9 cellular contexts compared by ENCODE assay signal in the genomic region with DNA sequence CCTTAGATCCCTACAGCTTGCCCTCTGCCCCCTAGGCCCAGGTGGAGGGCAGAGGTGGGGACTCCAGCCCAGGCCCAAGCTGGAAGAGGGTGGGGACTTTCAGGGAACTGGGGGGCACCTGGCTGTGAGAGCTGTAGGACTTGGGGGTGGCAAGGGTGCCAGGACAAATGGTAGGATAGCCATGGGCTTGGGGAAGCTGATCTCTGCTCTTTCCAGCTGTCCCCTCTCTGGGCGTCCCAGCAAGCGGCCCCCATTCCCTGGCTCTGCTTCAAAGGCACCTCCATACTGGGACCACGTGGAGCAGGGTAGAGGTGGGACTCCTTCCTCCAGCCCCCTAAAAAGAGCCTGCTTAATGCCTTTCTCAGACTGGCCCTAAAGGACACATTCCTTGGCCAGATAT. TPM values are rescaled to one million over a fixed set of nuclear protein-coding genes. Genes with fewer than 3 reads are reported as not detected.
DNase-seq lines count a peak whose midpoint lies in the region; ATAC-seq, FAIRE-seq and TF ChIP-seq lines count a peak whose summit lies in the region.
"Had no signal": no experiment of that assay in that cellular context is flagged by ENCODE, and none has a peak within 500 bp of the region (broad histone marks: within the 10 kb centered on the region; RNA-seq: fewer than 3 reads in every experiment).

No MANE protein-coding gene starts in this region.

- FAIRE-seq in kidney (lab: Jason Lieb, UNC) = no peak
- no peak for FAIRE-seq in D721Med (lab: Jason Lieb, UNC)

- intact Hi-C loops in activated B cell treated with CpG ODN at 0.5 μM for 24 hours (cut with micrococcal nuclease) (loop anchor here (10.0 kb wide), 1 partner anchor 169 kb away; the partner anchor contains the start of gene HNRNPH1), kidney (cut with DNase I) (no loop called here)

- H3K27ac ChIP-seq in kidney (ENCODE audit: low read depth in 2 of 2, low read length in 2 of 2) = peak overlapping the region in 1 of 2 donors; percentile 75
- H3K27ac ChIP-seq in skin epidermis = peak overlapping the region in 20 of 21 experiments; percentile 2 to 91 (median 70)

- H3K4me1 ChIP-seq in kidney (ENCODE audit: control insufficient read depth in 1 of 2, insufficient read depth in 1 of 2, low read depth in 1 of 2, low read length in 2 of 2) = peaks cover 6 to 33% of the 10 kb centered on the region in 2 donors

- H3K27me3 Mint-ChIP-seq in activated B cell treated with CpG ODN at 0.5 μM for 24 hours = no peaks in the 10 kb centered on the region

- ATAC-seq in activated B cell treated with CpG ODN at 0.5 μM for 24 hours (ENCODE audit: low read depth) = no peak

- H3K36me3 Mint-ChIP-seq in activated B cell treated with CpG ODN at 0.5 μM for 24 hours (ENCODE audit: low read depth) = peaks cover 15% of the 10 kb centered on the region

- H3K4me3 ChIP-seq in kidney (ENCODE audit: low read length in 2 of 2) (peak overlapping the region; percentile 36 to 54), skin epidermis (peak overlapping the region in 4 of 7 experiments; percentile 1 to 18 (median 8))

- peaks cover 4 to 18% of the 10 kb centered on the region in 2 donors for H3K36me3 ChIP-seq in kidney (ENCODE audit: control insufficient read depth in 1 of 2, insufficient read depth in 2 of 2, low read length in 2 of 2)

- POLR2A ChIA-PET in activated B cell treated with CpG ODN at 0.5 μM for 24 hours (lab: Charles Lee) = interaction anchor here (0.5 to 3.3 kb wide), 7 partner anchors 25 to 171 kb away, joined by 3 to 14 read pairs (median 3); partner anchors contain the start of genes CANX, HNRNPH1, MAML1 and SQSTM1

- no peaks in the 10 kb centered on the region for H3K9me3 Mint-ChIP-seq in activated B cell treated with CpG ODN at 0.5 μM for 24 hours

- no peaks in the 10 kb centered on the region for H3K9me3 ChIP-seq in kidney (ENCODE audit: control insufficient read depth in 1 of 2, low read length in 2 of 2)

- H3K27ac Mint-ChIP-seq in activated B cell treated with CpG ODN at 0.5 μM for 24 hours = no peak overlapping the region

- peak overlapping the region in 1 of 2 donors; percentile 10 for H3K9ac ChIP-seq in kidney (ENCODE audit: low read length in 2 of 2)

- H3K4me1 Mint-ChIP-seq in activated B cell treated with CpG ODN at 0.5 μM for 24 hours = peaks cover 29% of the 10 kb centered on the region

- TF ChIP-seq CTCF in activated B cell treated with CpG ODN at 0.5 μM for 24 hours (IDR thresholded peaks at IDR 0.05) (no peak), kidney (IDR thresholded peaks at IDR 0.05; ENCODE audit: borderline replicate concordance, extremely low read depth, insufficient read depth) (no peak), D721Med (IDR thresholded peaks at IDR 0.05; ENCODE audit: insufficient read depth, missing control alignments) (no peak)

- CTCF ChIA-PET in activated B cell treated with CpG ODN at 0.5 μM for 24 hours (lab: Charles Lee) = interaction anchor here (1.2 kb wide), 1 partner anchor 31 kb away, joined by 11 read pairs; no protein-coding TSS in a partner anchor

- H3K4me3 Mint-ChIP-seq in activated B cell treated with CpG ODN at 0.5 μM for 24 hours = peak overlapping the region; percentile 64

- DNase-seq in D341Med (ENCODE audit: low spot score) (peak; percentile 24), activated B cell treated with CpG ODN at 0.5 μM for 24 hours (no peak), kidney (no peak), D721Med (ENCODE audit: insufficient read length, low spot score) (no peak), NCI-H1436 (lab: John Stamatoyannopoulos, UW) (no peak), amygdala (lab: John Stamatoyannopoulos, UW) (no peak), RKO (ENCODE audit: low spot score) (no peak)
- DNase-seq: NCI-H446 treated with DMSO at 0.1 percent for 48 hours had no signal

RNA-seq across cellular contexts. Expression of gene LTC4S, which starts 0.4 kb away (rescaled TPM):
- 2.6 and 2.7 TPM in 2 replicates for total RNA-seq in activated B cell treated with CpG ODN at 0.5 μM for 24 hours
- 30.6 TPM for total RNA-seq in kidney
- 20.1 TPM for polyA plus RNA-seq in kidney (ENCODE audit: insufficient read depth, low read depth, low replicate concordance)

RNA-seq across cellular contexts. Expression of gene MGAT4B, which starts 12.5 kb away (rescaled TPM):
- total RNA-seq in activated B cell treated with CpG ODN at 0.5 μM for 24 hours (73.6 and 85.3 TPM in 2 replicates), kidney (174 TPM)
- 79.4 TPM for polyA plus RNA-seq in kidney (ENCODE audit: insufficient read depth, low read depth, low replicate concordance)

RNA-seq across cellular contexts. Expression of gene SQSTM1, which starts 26.5 kb away (rescaled TPM):
- total RNA-seq in activated B cell treated with CpG ODN at 0.5 μM for 24 hours (243 and 252 TPM in 2 replicates), kidney (249 TPM)
- polyA plus RNA-seq in kidney (ENCODE audit: insufficient read depth, low read depth, low replicate concordance) = 309 TPM
